Comparison of ENCODE assay signal across 9 cellular contexts in genomic region chr2:224937887-224938286, GRCh38.
DNase-seq lines count a peak whose midpoint lies in the region; ATAC-seq and TF ChIP-seq lines count a peak whose summit lies in the region.
"Had no signal": no experiment of that assay in that cellular context is flagged by ENCODE, and none has a peak within 500 bp of the region (broad histone marks: within the 10 kb centered on the region; RNA-seq: fewer than 3 reads in every experiment).

No MANE protein-coding gene starts in this region.

- no peaks in the 10 kb centered on the region for H3K36me3 ChIP-seq in SJCRH30

- TF ChIP-seq CTCF in natural killer cell (IDR thresholded peaks at IDR 0.05) = no peak

- H3K4me1 Mint-ChIP-seq in natural killer cell = peaks cover 69 to 78% of the 10 kb centered on the region in 2 donors

- no peaks in the 10 kb centered on the region for H3K9me3 Mint-ChIP-seq in natural killer cell

- no peaks in the 10 kb centered on the region for H3K27me3 ChIP-seq in SJCRH30

- ATAC-seq in GM19023 (IDR thresholded peaks at IDR 0.05; ENCODE audit: unreplicated experiment) (peak; percentile 84), HG02588 (IDR thresholded peaks at IDR 0.05; ENCODE audit: unreplicated experiment) (peak; percentile 83), natural killer cell (peak in 1 of 3 donors; percentile 37)
- ATAC-seq: HepG2 had no signal

- no peaks in the 10 kb centered on the region for H3K36me3 Mint-ChIP-seq in natural killer cell

- H3K4me1 ChIP-seq in SJCRH30 = peaks cover 18% of the 10 kb centered on the region

- H3K9me3 ChIP-seq in SJCRH30 (replicated peaks) = no peaks in the 10 kb centered on the region

- peak overlapping the region; percentile 49 to 55 for H3K27ac Mint-ChIP-seq in natural killer cell

- no peaks in the 10 kb centered on the region for H3K27me3 Mint-ChIP-seq in natural killer cell (ENCODE audit: low read depth in 2 of 2)

- peak; percentile 14 for DNase-seq in NCI-H69 (lab: John Stamatoyannopoulos, UW)
- no peak for DNase-seq in natural killer cell
- DNase-seq in DMS 273 treated with DMSO at 0.1 percent for 48 hours (lab: John Stamatoyannopoulos, UW) = no peak
- no peak for DNase-seq in HK-2 (ENCODE audit: unreplicated experiment)
- DNase-seq in SJCRH30 = no peak
- no peak for DNase-seq in stimulated activated CD4-positive, alpha-beta T cell treated with anti-CD3 and anti-CD28 coated beads, Interleukin-2, amount 100 ng/mL, for 24 hours

- H3K27ac ChIP-seq in SJCRH30 = no peak overlapping the region

- peak overlapping the region; percentile 37 for H3K4me3 Mint-ChIP-seq in natural killer cell

- intact Hi-C loops in natural killer cell (cut with micrococcal nuclease) = no loop called here

- H3K4me3 ChIP-seq in SJCRH30 = no peak overlapping the region
